9 cellular contexts compared by ENCODE assay signal in genomic region chr1:116934586-116935207, GRCh38. TPM values are rescaled to one million over a fixed set of nuclear protein-coding genes. Genes with fewer than 3 reads are reported as not detected.
A peak's percentile ranks its signal among the peaks of the same experiment; 100 is the strongest.
DNase-seq lines count a peak whose midpoint lies in the region; ATAC-seq, FAIRE-seq and TF ChIP-seq lines count a peak whose summit lies in the region.
"Had no signal": no experiment of that assay in that cellular context is flagged by ENCODE, and none has a peak within 500 bp of the region (broad histone marks: within the 10 kb centered on the region; RNA-seq: fewer than 3 reads in every experiment).

No MANE protein-coding gene starts in this region.

- H3K9me3 Mint-ChIP-seq in astrocyte (ENCODE audit: unreplicated experiment): peaks cover 1% of the 10 kb centered on the region
- H3K9me3 Mint-ChIP-seq in nephron: no peaks in the 10 kb centered on the region

- no peak overlapping the region for H3K27ac ChIP-seq in astrocyte (ENCODE audit: low read depth, low read length)

- no peak overlapping the region for H3K4me3 Mint-ChIP-seq in astrocyte (ENCODE audit: unreplicated experiment)
- no peak overlapping the region for H3K4me3 Mint-ChIP-seq in nephron

- no peak overlapping the region for H3K4me2 ChIP-seq in astrocyte (ENCODE audit: low read length)

- H3K4me1 Mint-ChIP-seq in astrocyte (ENCODE audit: low read depth, unreplicated experiment) (no peaks in the 10 kb centered on the region), nephron (no peaks in the 10 kb centered on the region)

- H3K4me3 ChIP-seq in astrocyte (ENCODE audit: insufficient read depth, low read depth, low read length): no peak overlapping the region

- no peaks in the 10 kb centered on the region for H4K20me1 ChIP-seq in astrocyte (ENCODE audit: insufficient read depth, low read length)

- no peak overlapping the region for H3K27ac Mint-ChIP-seq in astrocyte (ENCODE audit: unreplicated experiment)
- no peak overlapping the region for H3K27ac Mint-ChIP-seq in nephron

- no peak overlapping the region for H2AFZ ChIP-seq in astrocyte (ENCODE audit: low read depth, low read length)

- H3K4me1 ChIP-seq in astrocyte (ENCODE audit: insufficient read depth, low read length): peaks cover 5% of the 10 kb centered on the region

- in situ Hi-C loops in KBM-7 (cut with MboI; ENCODE audit: low pct_unique_long_range_greater_than_20kb, low sequenced_read_pairs): no loop called here

- peaks cover 13% of the 10 kb centered on the region for H3K36me3 Mint-ChIP-seq in astrocyte (ENCODE audit: low read depth, unreplicated experiment)
- H3K36me3 Mint-ChIP-seq in nephron (ENCODE audit: low read depth): peaks cover 48% of the 10 kb centered on the region

- no peak for FAIRE-seq in astrocyte (lab: Jason Lieb, UNC)

- peaks cover 18% of the 10 kb centered on the region for H3K79me2 ChIP-seq in astrocyte (ENCODE audit: insufficient read depth, low read length)

- H3K36me3 ChIP-seq in astrocyte (ENCODE audit: insufficient read depth, low read length): no peaks in the 10 kb centered on the region

- ATAC-seq in GM21526 (IDR thresholded peaks at IDR 0.05; ENCODE audit: low FRiP score, unreplicated experiment) (no peak), HG02885 (IDR thresholded peaks at IDR 0.05; ENCODE audit: poor library complexity, unreplicated experiment) (no peak)
- ATAC-seq: sciatic nerve had no signal

- no peaks in the 10 kb centered on the region for H3K27me3 ChIP-seq in astrocyte (ENCODE audit: insufficient read depth, low read length)

- DNase-seq in NCI-H2171 treated with DMSO at 0.1 percent for 48 hours (lab: John Stamatoyannopoulos, UW) (peak; percentile 18), NCI-H2171 (lab: John Stamatoyannopoulos, UW) (no peak), KBM-7 (peak; percentile 55), astrocyte (ENCODE audit: low read depth) (no peak)
- no peak for DNase-seq in stimulated activated CD4-positive, alpha-beta T cell treated with anti-CD3 and anti-CD28 coated beads, Interleukin-2, amount 100 ng/mL, for 24 hours

- TF ChIP-seq CTCF in astrocyte (IDR thresholded peaks at IDR 0.05; ENCODE audit: insufficient read depth, low read depth, low read length) (peak; percentile 32), nephron (IDR thresholded peaks at IDR 0.05; ENCODE audit: unreplicated experiment in 3 of 3) (peak in 2 of 3 experiments; percentile 12 to 30)

- no peak overlapping the region for H3K9ac ChIP-seq in astrocyte (ENCODE audit: low read length)

- H3K9me3 ChIP-seq in astrocyte (ENCODE audit: insufficient read depth, low read depth, low read length): no peaks in the 10 kb centered on the region

- H3K27me3 Mint-ChIP-seq in astrocyte (ENCODE audit: low read depth, unreplicated experiment): no peaks in the 10 kb centered on the region
- no peaks in the 10 kb centered on the region for H3K27me3 Mint-ChIP-seq in nephron (ENCODE audit: low read depth)

RNA-seq across cellular contexts. Expression of gene PTGFRN, which starts 25.0 kb away (rescaled TPM):
- 157 and 213 TPM in 2 replicates for total RNA-seq in astrocyte

Comparison
In these comparisons a context has a peak if more than half of its experiments do, and no peak if none do; other contexts are left out.
1. DNase-seq: peak in NCI-H2171 treated with DMSO at 0.1 percent for 48 hours (single experiment) and KBM-7 (single experiment); none in NCI-H2171 (single experiment), astrocyte (single experiment) and stimulated activated CD4-positive, alpha-beta T cell treated with anti-CD3 and anti-CD28 coated beads, Interleukin-2, amount 100 ng/mL, for 24 hours (0 of 2).